In the genomic region with DNA sequence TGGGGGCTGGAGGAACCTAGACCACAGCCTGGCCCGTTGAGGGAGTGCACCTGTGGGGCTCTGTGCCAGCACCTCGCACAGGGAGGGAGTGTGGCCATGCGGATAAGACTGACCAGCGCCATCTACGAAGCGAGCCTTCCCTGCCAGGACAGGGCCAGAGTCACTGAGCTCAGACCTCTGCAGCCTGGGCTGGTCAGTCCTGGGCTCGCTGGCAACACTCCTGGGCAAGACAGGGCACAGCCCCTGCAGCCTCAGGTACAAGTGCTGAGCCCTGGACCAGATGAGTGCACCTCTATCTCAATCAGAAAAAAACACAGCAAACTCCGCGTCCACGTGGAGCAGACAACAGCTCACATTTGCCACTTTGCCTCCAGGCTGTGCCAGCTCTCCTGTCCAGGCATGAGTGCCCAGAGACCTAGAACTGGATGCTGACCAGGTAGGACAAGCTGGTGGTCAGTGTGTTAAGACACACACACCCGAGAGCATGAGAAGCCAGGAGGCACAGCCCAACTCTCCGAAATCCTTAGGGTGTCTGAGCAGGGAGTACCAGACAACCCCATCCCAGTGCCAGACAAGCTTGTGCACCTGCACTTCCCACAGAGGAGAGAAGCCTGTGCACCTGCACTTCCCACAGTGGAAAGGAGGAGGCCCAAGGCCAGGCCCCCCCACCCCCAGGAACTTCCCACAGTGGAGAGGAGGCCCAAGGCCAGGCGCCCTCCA, we compare ENCODE assay signal across 22 cellular contexts. TPM values are rescaled to one million over a fixed set of nuclear protein-coding genes. Genes with fewer than 3 reads are reported as not detected.
DNase-seq lines count a peak whose midpoint lies in the region; ATAC-seq, FAIRE-seq and TF ChIP-seq lines count a peak whose summit lies in the region.
"Had no signal": no experiment of that assay in that cellular context is flagged by ENCODE, and none has a peak within 500 bp of the region (broad histone marks: within the 10 kb centered on the region; RNA-seq: fewer than 3 reads in every experiment).

No MANE protein-coding gene starts in this region.

- H3K9me3 Mint-ChIP-seq in naive thymus-derived CD4-positive, alpha-beta T cell = no peaks in the 10 kb centered on the region
- H3K9me3 Mint-ChIP-seq: CD8-positive, alpha-beta T cell; HFFc6; type B pancreatic cell had no signal

- peak; percentile 53 for DNase-seq in activated CD8-positive, alpha-beta memory T cell treated with anti-CD3 and anti-CD28 coated beads, Interleukin-2, amount 50 U/mL, for 48 hours
- no peak for DNase-seq in activated CD8-positive, alpha-beta memory T cell treated with anti-CD3 and anti-CD28 coated beads, Interleukin-2, amount 50 U/mL, for 4 hours
- no peak for DNase-seq in GM12891 (ENCODE audit: insufficient read length, low spot score)
- DNase-seq in SJCRH30 = peak; percentile 10 to 15
- peak; percentile 8 for DNase-seq in mucosa of gallbladder (ENCODE audit: low spot score)
- DNase-seq in NOMO-1 treated with dmso at 0.1 percent for 144 hours (lab: John Stamatoyannopoulos, UW; ENCODE audit: unreplicated experiment) = no peak
- DNase-seq in naive thymus-derived CD4-positive, alpha-beta T cell = no peak
- DNase-seq: activated CD4-positive, alpha-beta T cell treated with anti-CD3 and anti-CD28 coated beads for 4 hours; CD8-positive, alpha-beta T cell; effector CD4-positive, alpha-beta T cell; EL; HFFc6; KBM-7; NCI-H1092 treated with DMSO at 0.1 percent for 48 hours; SHP77; small intestine; T1000 had no signal

- FAIRE-seq in GM12891 (lab: Jason Lieb, UNC) = no peak
- FAIRE-seq: GM12892, pancreas, small intestine had no signal

- no peak overlapping the region for H3K4me3 Mint-ChIP-seq in naive thymus-derived CD4-positive, alpha-beta T cell
- H3K4me3 Mint-ChIP-seq: CD8-positive, alpha-beta T cell; HFFc6; type B pancreatic cell had no signal

- no peak overlapping the region for H3K4me3 ChIP-seq in SJCRH30
- no peak overlapping the region for H3K4me3 ChIP-seq in naive thymus-derived CD4-positive, alpha-beta T cell (ENCODE audit: low read length)
- H3K4me3 ChIP-seq: pancreas had no signal

- peaks cover 18% of the 10 kb centered on the region for H3K4me1 ChIP-seq in SJCRH30
- peaks cover 10 to 12% of the 10 kb centered on the region in 2 donors for H3K4me1 ChIP-seq in naive thymus-derived CD4-positive, alpha-beta T cell (ENCODE audit: control insufficient read depth in 2 of 2, insufficient read depth in 2 of 2, low read length in 2 of 2)

- no peaks in the 10 kb centered on the region for H3K27me3 Mint-ChIP-seq in naive thymus-derived CD4-positive, alpha-beta T cell
- H3K27me3 Mint-ChIP-seq: type B pancreatic cell had no signal

- H3K9me3 ChIP-seq in SJCRH30 (replicated peaks) = no peaks in the 10 kb centered on the region
- H3K9me3 ChIP-seq in naive thymus-derived CD4-positive, alpha-beta T cell (ENCODE audit: control insufficient read depth in 2 of 3, low read length in 3 of 3) = no peaks in the 10 kb centered on the region
- H3K9me3 ChIP-seq: pancreas had no signal

- H3K4me1 Mint-ChIP-seq in naive thymus-derived CD4-positive, alpha-beta T cell = peaks cover 4 to 22% (median 16%) of the 10 kb centered on the region in 7 donors

- intact Hi-C loops in naive thymus-derived CD4-positive, alpha-beta T cell (cut with micrococcal nuclease) = no loop called here

- no peak for ATAC-seq in esophagus mucosa
- ATAC-seq in naive thymus-derived CD4-positive, alpha-beta T cell = no peak
- ATAC-seq: CD8-positive, alpha-beta T cell; pancreas had no signal

- POLR2A ChIA-PET in naive thymus-derived CD4-positive, alpha-beta T cell (lab: Charles Lee) = interaction anchor here (0.6 to 0.7 kb wide), 3 partner anchors 11 to 267 kb away, joined by 3 to 4 read pairs (median 3); no protein-coding TSS in a partner anchor

- no peak overlapping the region for H3K27ac ChIP-seq in SJCRH30
- no peak overlapping the region for H3K27ac ChIP-seq in naive thymus-derived CD4-positive, alpha-beta T cell (ENCODE audit: low read depth, low read length)
- H3K27ac ChIP-seq: pancreas had no signal

- CTCF ChIA-PET in naive thymus-derived CD4-positive, alpha-beta T cell (lab: Charles Lee) = no interaction called here

- H3K27ac Mint-ChIP-seq in naive thymus-derived CD4-positive, alpha-beta T cell = peak overlapping the region in 4 of 9 donors; percentile 16 to 46 (median 32)
- H3K27ac Mint-ChIP-seq: CD8-positive, alpha-beta T cell; HFFc6; type B pancreatic cell had no signal

- TF ChIP-seq POLR2A in GM12891 (IDR thresholded peaks at IDR 0.05; ENCODE audit: low read depth, low read length) = no peak

- H3K36me3 Mint-ChIP-seq in naive thymus-derived CD4-positive, alpha-beta T cell = peaks cover 0 to 11% (median 4%) of the 10 kb centered on the region in 5 donors

- H3K36me3 ChIP-seq in SJCRH30 = peaks cover 23% of the 10 kb centered on the region
- peaks cover 0 to 55% (median 22%) of the 10 kb centered on the region in 3 experiments for H3K36me3 ChIP-seq in naive thymus-derived CD4-positive, alpha-beta T cell (ENCODE audit: control insufficient read depth in 2 of 3, insufficient read depth in 3 of 3, low read length in 3 of 3)

- H3K27me3 ChIP-seq in SJCRH30 = no peaks in the 10 kb centered on the region
- H3K27me3 ChIP-seq in naive thymus-derived CD4-positive, alpha-beta T cell (ENCODE audit: control insufficient read depth in 2 of 2, insufficient read depth in 2 of 2, low read length in 2 of 2) = no peaks in the 10 kb centered on the region
- H3K27me3 ChIP-seq: pancreas had no signal

TF ChIP-seq in GM12891, 5 proteins besides CTCF, POLR2A, EP300 and RAD21:
- TF ChIP-seq POLR2AphosphoS5 (IDR thresholded peaks at IDR 0.05; ENCODE audit: low read depth, low read length) (peak; percentile 42; the same call in 1 of the 2 replicates), POU2F2 (IDR thresholded peaks at IDR 0.05; ENCODE audit: low read depth, low read length) (no peak)

RNA-seq across cellular contexts. Expression of gene ARFRP1, which starts 4.9 kb away (rescaled TPM):
- 26.5 TPM for polyA plus RNA-seq in GM12891 (2012; ENCODE audit: low read depth, missing spikeins)
- 39.3 and 44.5 TPM in 2 replicates for total RNA-seq in SJCRH30 (2014; rRNA removed; shearing (Covaris generic))
- total RNA-seq in mucosa of gallbladder (52.2 TPM), esophagus mucosa (31.1 TPM)
- 10 to 100 TPM; 55.4 to 92.1 (median 66.2) TPM for total RNA-seq in naive thymus-derived CD4-positive, alpha-beta T cell
- 100 to 1,000 TPM in 1 of 2 donors, 10 to 100 TPM in 1; 89.1 to 108 TPM for polyA plus RNA-seq in naive thymus-derived CD4-positive, alpha-beta T cell

RNA-seq across cellular contexts. Expression of gene ZGPAT, which starts 4.9 kb away (rescaled TPM):
- polyA plus RNA-seq in GM12891 (2012; ENCODE audit: low read depth, missing spikeins) = 17.1 TPM
- 24.9 and 26.2 TPM in 2 replicates for total RNA-seq in SJCRH30 (2014; rRNA removed; shearing (Covaris generic))
- total RNA-seq in mucosa of gallbladder (34.7 TPM), esophagus mucosa (11.1 TPM)
- total RNA-seq in naive thymus-derived CD4-positive, alpha-beta T cell = 10 to 100 TPM; 42.9 to 49.9 (median 45.4) TPM
- 10 to 100 TPM; 47.5 to 82.1 TPM for polyA plus RNA-seq in naive thymus-derived CD4-positive, alpha-beta T cell

RNA-seq across cellular contexts. Expression of gene TNFRSF6B, which starts 6.5 kb away (rescaled TPM):
- polyA plus RNA-seq in GM12891 (2012; ENCODE audit: low read depth, missing spikeins) = 0.51 TPM
- total RNA-seq in SJCRH30 (2014; rRNA removed; shearing (Covaris generic)) = 1.3 and 1.7 TPM in 2 replicates
- total RNA-seq in mucosa of gallbladder (3.2 TPM), esophagus mucosa (4.5 TPM)
- total RNA-seq in naive thymus-derived CD4-positive, alpha-beta T cell = under 1 TPM in 1 of 5 experiments, not detected in 4; 0.74 TPM
- polyA plus RNA-seq in naive thymus-derived CD4-positive, alpha-beta T cell = under 1 TPM in 1 of 2 donors, not detected in 1; 0.22 TPM
- total RNA-seq: A673 had no signal

RNA-seq across cellular contexts. Expression of gene LIME1, which starts 33.6 kb away (rescaled TPM):
- 12.0 TPM for polyA plus RNA-seq in GM12891 (2012; ENCODE audit: low read depth, missing spikeins)
- total RNA-seq in SJCRH30 (2014; rRNA removed; shearing (Covaris generic)) = 4.5 and 10.0 TPM in 2 replicates
- total RNA-seq in mucosa of gallbladder (14.8 TPM), esophagus mucosa (5.1 TPM)
- total RNA-seq in naive thymus-derived CD4-positive, alpha-beta T cell = 100 to 1,000 TPM in 3 of 5 experiments, 10 to 100 TPM in 2; 96.8 to 118 (median 103) TPM
- polyA plus RNA-seq in naive thymus-derived CD4-positive, alpha-beta T cell = 100 to 1,000 TPM; 205 to 366 TPM

RNA-seq across cellular contexts. Expression of gene SLC2A4RG, which starts 36.7 kb away (rescaled TPM):
- polyA plus RNA-seq in GM12891 (2012; ENCODE audit: low read depth, missing spikeins) = 23.9 TPM
- 52.8 and 64.7 TPM in 2 replicates for total RNA-seq in SJCRH30 (2014; rRNA removed; shearing (Covaris generic))
- total RNA-seq in mucosa of gallbladder = 93.6 TPM
- 60.9 TPM for total RNA-seq in esophagus mucosa
- 100 to 1,000 TPM in 3 of 5 experiments, 10 to 100 TPM in 2; 88.7 to 136 (median 111) TPM for total RNA-seq in naive thymus-derived CD4-positive, alpha-beta T cell
- polyA plus RNA-seq in naive thymus-derived CD4-positive, alpha-beta T cell = 1 to 10 TPM; 3.0 to 4.6 TPM

Comparison
In these comparisons a context has a peak if more than half of its experiments do, and no peak if none do; other contexts are left out.
1. DNase-seq: peak in activated CD8-positive, alpha-beta memory T cell treated with anti-CD3 and anti-CD28 coated beads, Interleukin-2, amount 50 U/mL, for 48 hours (single experiment), SJCRH30 (2 of 2) and mucosa of gallbladder (single experiment); none in activated CD8-positive, alpha-beta memory T cell treated with anti-CD3 and anti-CD28 coated beads, Interleukin-2, amount 50 U/mL, for 4 hours (single experiment), GM12891 (single experiment), NOMO-1 treated with dmso at 0.1 percent for 144 hours (single experiment) and naive thymus-derived CD4-positive, alpha-beta T cell (0 of 9).